ENCODE assay signal across 30 cellular contexts in the genomic region with DNA sequence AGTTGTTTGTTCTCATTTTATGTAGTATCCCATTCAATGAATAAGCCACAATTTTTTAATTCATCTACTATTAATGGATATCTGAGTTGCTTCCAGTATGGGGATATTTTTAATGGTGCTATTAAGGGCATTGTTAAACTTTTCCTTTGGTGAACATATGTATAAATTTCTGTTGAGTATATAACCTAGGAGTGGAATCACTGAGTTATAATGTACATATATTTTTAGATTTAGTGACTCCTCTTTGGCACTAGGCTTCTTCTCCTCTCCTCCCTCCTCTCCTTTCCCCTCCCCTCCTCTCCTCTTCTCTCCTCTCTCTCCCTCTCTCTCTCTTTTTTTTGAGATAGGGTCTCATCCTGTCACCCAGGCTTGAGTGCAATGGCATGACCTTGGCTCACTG.
"Had no signal": no experiment of that assay in that cellular context is flagged by ENCODE, and none has a peak within 500 bp of the region (broad histone marks: within the 10 kb centered on the region; RNA-seq: fewer than 3 reads in every experiment).

No MANE protein-coding gene starts in this region.

- H3K27ac Mint-ChIP-seq: activated CD8-positive, alpha-beta T cell treated with anti-CD3 and anti-CD28 coated beads, Interleukin-2, amount 10 ng/mL, durations not matched to agents 7 days and 5 days; activated naive CD4-positive, alpha-beta T cell treated with anti-CD3 and anti-CD28 coated beads, Interleukin-2, amount 50 U/mL, for 24 hours; activated naive CD8-positive, alpha-beta T cell treated with anti-CD3 and anti-CD28 coated beads, Interleukin-2, amount 10 ng/mL, durations not matched to agents 7 days and 5 days; activated T-cell treated with anti-CD3 and anti-CD28 coated beads, Interleukin-2, amount 50 U/mL, for 24 hours; activated T-helper 2 cell treated with anti-CD3 and anti-CD28 coated beads, Interferon-gamma antibody, Interleukin-2, Interleukin-4, amounts not matched to agents 10 μg/mL and 5 μg/mL and 100 μg/mL, durations not matched to agents 14 hours and 24 hours and 36 hours; T-cell; T-helper 17 cell had no signal

- H3K9me3 ChIP-seq: ascending aorta, Peyer's patch had no signal

- H3K36me3 Mint-ChIP-seq: activated naive CD4-positive, alpha-beta T cell treated with anti-CD3 and anti-CD28 coated beads, Interleukin-2, amount 50 U/mL, for 24 hours; T-cell had no signal

- DNase-seq: activated CD4-positive, alpha-beta T cell treated with anti-CD3 and anti-CD28 coated beads for 1 hour; activated CD4-positive, alpha-beta T cell treated with anti-CD3 and anti-CD28 coated beads for 48 hours; activated CD4-positive, alpha-beta T cell treated with anti-CD3 and anti-CD28 coated beads, Interleukin-2, amount 50 U/mL, for 48 hours; activated CD4-positive, CD25-positive, alpha-beta regulatory T cell; activated CD8-positive, alpha-beta T cell treated with anti-CD3 and anti-CD28 coated beads, Interleukin-2, amount 10 ng/mL, durations not matched to agents 7 days and 5 days; activated gamma-delta T cell; activated naive CD4-positive, alpha-beta T cell treated with Interleukin-2 at 50 U/mL for 16 hours; activated naive CD8-positive, alpha-beta T cell treated with anti-CD3 and anti-CD28 coated beads, Interleukin-2, amount 10 ng/mL, durations not matched to agents 7 days and 5 days; activated T-cell treated with anti-CD3 and anti-CD28 coated beads, Interleukin-2, amount 50 U/mL, for 24 hours; amygdala; NCI-H1092 treated with DMSO at 0.1 percent for 48 hours; NCI-H1417; NCI-H187 treated with DMSO at 0.1 percent for 48 hours; NCI-H2081 treated with DMSO at 0.1 percent for 48 hours; NCI-H226; NCI-H446 treated with DMSO at 0.1 percent for 48 hours; NCI-H524; NCI-H69; Peyer's patch; SIG-M5; T-cell; T-helper 17 cell had no signal

- H3K9me3 Mint-ChIP-seq: activated naive CD4-positive, alpha-beta T cell treated with anti-CD3 and anti-CD28 coated beads, Interleukin-2, amount 50 U/mL, for 24 hours; activated T-cell treated with anti-CD3 and anti-CD28 coated beads, Interleukin-2, amount 50 U/mL, for 24 hours; activated T-helper 2 cell treated with anti-CD3 and anti-CD28 coated beads, Interferon-gamma antibody, Interleukin-2, Interleukin-4, amounts not matched to agents 10 μg/mL and 5 μg/mL and 100 μg/mL, durations not matched to agents 14 hours and 24 hours and 36 hours; T-cell had no signal

- H3K4me1 Mint-ChIP-seq: activated naive CD4-positive, alpha-beta T cell treated with anti-CD3 and anti-CD28 coated beads, Interleukin-2, amount 50 U/mL, for 24 hours; T-cell; T-helper 17 cell had no signal

- H3K4me3 ChIP-seq: ascending aorta, K562, Peyer's patch had no signal

- H3K36me3 ChIP-seq: ascending aorta, Peyer's patch had no signal

- H3K4me1 ChIP-seq: ascending aorta, Peyer's patch had no signal

- H3K27me3 ChIP-seq: ascending aorta, Peyer's patch had no signal

- H3K27ac ChIP-seq: ascending aorta, Peyer's patch, RWPE1, VCaP had no signal

- ATAC-seq: activated CD8-positive, alpha-beta T cell treated with anti-CD3 and anti-CD28 coated beads, Interleukin-2, amount 10 ng/mL, durations not matched to agents 7 days and 5 days; K562; Right ventricle myocardium inferior; SK-N-SH treated with all-trans-retinoic acid at 6 μM for 48 hours; T-cell; T-helper 17 cell had no signal

- H3K4me3 Mint-ChIP-seq: activated CD8-positive, alpha-beta T cell treated with anti-CD3 and anti-CD28 coated beads, Interleukin-2, amount 10 ng/mL, durations not matched to agents 7 days and 5 days; activated naive CD4-positive, alpha-beta T cell treated with anti-CD3 and anti-CD28 coated beads, Interleukin-2, amount 50 U/mL, for 24 hours; activated naive CD8-positive, alpha-beta T cell treated with anti-CD3 and anti-CD28 coated beads, Interleukin-2, amount 10 ng/mL, durations not matched to agents 7 days and 5 days; activated T-cell treated with anti-CD3 and anti-CD28 coated beads, Interleukin-2, amount 50 U/mL, for 24 hours; T-cell; T-helper 17 cell had no signal

- H3K27me3 Mint-ChIP-seq: activated naive CD4-positive, alpha-beta T cell treated with anti-CD3 and anti-CD28 coated beads, Interleukin-2, amount 50 U/mL, for 24 hours; activated T-cell treated with anti-CD3 and anti-CD28 coated beads, Interleukin-2, amount 50 U/mL, for 24 hours; T-cell had no signal

- FAIRE-seq: K562 had no signal
